In the genomic region with DNA sequence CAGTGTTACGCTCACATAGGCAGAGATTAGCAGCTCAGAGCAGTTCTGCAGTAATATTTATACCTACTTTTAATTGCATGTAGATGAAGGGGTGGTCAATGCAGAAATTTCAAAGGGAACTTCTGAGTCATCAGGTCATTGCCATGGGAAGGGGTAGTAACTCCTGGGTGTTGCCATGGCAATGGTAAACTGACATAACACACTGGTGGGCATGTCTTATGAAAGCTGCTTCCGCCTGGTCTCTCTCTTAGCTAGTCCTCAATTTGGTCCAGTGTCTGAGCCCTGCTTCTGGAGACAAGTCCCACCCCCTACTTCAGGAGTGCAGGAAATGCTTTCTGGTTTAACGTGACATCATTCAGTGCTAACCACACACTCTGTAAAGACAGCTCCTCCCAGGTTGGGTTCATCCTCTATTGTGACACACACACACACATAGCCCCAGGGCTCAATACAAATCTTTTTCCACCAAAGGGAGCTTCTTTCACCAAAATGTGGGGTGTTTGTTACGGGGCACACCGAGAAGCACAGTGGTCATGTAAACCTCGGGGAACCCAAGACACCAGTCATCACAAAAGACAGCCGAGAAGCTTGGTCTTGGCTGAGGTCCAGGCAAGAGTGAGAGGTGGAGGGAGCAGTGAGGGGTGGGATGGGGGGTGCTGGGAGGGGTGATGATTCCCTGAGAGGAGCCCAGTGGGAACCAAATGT, we compare ENCODE assay signal across 8 cellular contexts.
A peak's percentile ranks its signal among the peaks of the same experiment; 100 is the strongest.
DNase-seq lines count a peak whose midpoint lies in the region; ATAC-seq and TF ChIP-seq lines count a peak whose summit lies in the region.

No MANE protein-coding gene starts in this region.

- POLR2A ChIA-PET in activated naive CD8-positive, alpha-beta T cell treated with anti-CD3 and anti-CD28 coated beads, Interleukin-2, amount 10 ng/mL, durations not matched to agents 7 days and 5 days (lab: Charles Lee): interaction anchor here (0.6 to 1.5 kb wide), 7 partner anchors 73 to 570 kb away, joined by 3 to 11 read pairs (median 4); a partner anchor contains a TSS

- intact Hi-C loops in testis (cut with DNase I; ENCODE audit: low total_unique reads): no loop called here

- H3K9me3 ChIP-seq in testis: no peaks in the 10 kb centered on the region

- no peak overlapping the region for H3K4me3 ChIP-seq in testis

- peak overlapping the region; percentile 75 for H3K4me3 Mint-ChIP-seq in activated naive CD8-positive, alpha-beta T cell treated with anti-CD3 and anti-CD28 coated beads, Interleukin-2, amount 10 ng/mL, durations not matched to agents 7 days and 5 days
- peak overlapping the region; percentile 80 for H3K4me3 Mint-ChIP-seq in memory B cell

- no peaks in the 10 kb centered on the region for H3K36me3 ChIP-seq in testis (ENCODE audit: low read depth, missing control alignments)

- H3K27ac ChIP-seq in testis: peak overlapping the region; percentile 12 to 27

- peak; percentile 85 for DNase-seq in A172 (ENCODE audit: low spot score)
- peak; percentile 98 for DNase-seq in RPMI7951 (ENCODE audit: low read depth)
- peak; percentile 47 for DNase-seq in activated naive CD8-positive, alpha-beta T cell treated with anti-CD3 and anti-CD28 coated beads, Interleukin-2, amount 10 ng/mL, durations not matched to agents 7 days and 5 days
- peak in 1 of 2 donors; percentile 57 for DNase-seq in memory B cell (ENCODE audit: low spot score in 2 of 2)
- no peak for DNase-seq in testis
- DNase-seq in NCI-H2081 treated with DMSO at 0.1 percent for 48 hours (lab: John Stamatoyannopoulos, UW): no peak

- WGBS in testis, 2 donors: 87 to 88% methylated on average over 7 of the region's 7 CpGs

- peaks cover 5% of the 10 kb centered on the region for H3K9me3 Mint-ChIP-seq in activated naive CD8-positive, alpha-beta T cell treated with anti-CD3 and anti-CD28 coated beads, Interleukin-2, amount 10 ng/mL, durations not matched to agents 7 days and 5 days
- H3K9me3 Mint-ChIP-seq in memory B cell: no peaks in the 10 kb centered on the region

- ATAC-seq in GM18861 (IDR thresholded peaks at IDR 0.05; ENCODE audit: unreplicated experiment) (peak; percentile 71), HG03108 (IDR thresholded peaks at IDR 0.05; ENCODE audit: unreplicated experiment) (peak; percentile 66), memory B cell (ENCODE audit: low read depth) (peak; percentile 92)
- ATAC-seq in activated naive CD8-positive, alpha-beta T cell treated with anti-CD3 and anti-CD28 coated beads, Interleukin-2, amount 10 ng/mL, durations not matched to agents 7 days and 5 days (ENCODE audit: low read depth): peak; percentile 98

- peaks cover 20% of the 10 kb centered on the region for H3K27me3 Mint-ChIP-seq in activated naive CD8-positive, alpha-beta T cell treated with anti-CD3 and anti-CD28 coated beads, Interleukin-2, amount 10 ng/mL, durations not matched to agents 7 days and 5 days
- H3K27me3 Mint-ChIP-seq in memory B cell: no peaks in the 10 kb centered on the region

- H3K27ac Mint-ChIP-seq in activated naive CD8-positive, alpha-beta T cell treated with anti-CD3 and anti-CD28 coated beads, Interleukin-2, amount 10 ng/mL, durations not matched to agents 7 days and 5 days: peak overlapping the region; percentile 95
- peak overlapping the region; percentile 97 for H3K27ac Mint-ChIP-seq in memory B cell

- H3K4me1 Mint-ChIP-seq in activated naive CD8-positive, alpha-beta T cell treated with anti-CD3 and anti-CD28 coated beads, Interleukin-2, amount 10 ng/mL, durations not matched to agents 7 days and 5 days: peaks cover 22% of the 10 kb centered on the region
- peaks cover 43% of the 10 kb centered on the region for H3K4me1 Mint-ChIP-seq in memory B cell

- H3K36me3 Mint-ChIP-seq in activated naive CD8-positive, alpha-beta T cell treated with anti-CD3 and anti-CD28 coated beads, Interleukin-2, amount 10 ng/mL, durations not matched to agents 7 days and 5 days: peaks cover 8% of the 10 kb centered on the region
- peaks cover 1% of the 10 kb centered on the region for H3K36me3 Mint-ChIP-seq in memory B cell

- no peak for TF ChIP-seq POLR2A in testis (IDR thresholded peaks at IDR 0.05)

- no peaks in the 10 kb centered on the region for H3K27me3 ChIP-seq in testis

- TF ChIP-seq CTCF in testis (IDR thresholded peaks at IDR 0.05): no peak

- H3K4me1 ChIP-seq in testis: peaks cover 34% of the 10 kb centered on the region

Comparison
In these comparisons a context has a peak if more than half of its experiments do, and no peak if none do; other contexts are left out.
1. DNase-seq: peak in A172 (single experiment), RPMI7951 (single experiment) and activated naive CD8-positive, alpha-beta T cell treated with anti-CD3 and anti-CD28 coated beads, Interleukin-2, amount 10 ng/mL, durations not matched to agents 7 days and 5 days (single experiment); none in testis (single experiment) and NCI-H2081 treated with DMSO at 0.1 percent for 48 hours (single experiment).
2. Peak in every context shown above with its lines, with median percentiles within 50 percentile points of each other: ATAC-seq.